ENCODE assay signal across 26 cellular contexts in genomic region chr1:86069757-86070145, GRCh38.
DNase-seq lines count a peak whose midpoint lies in the region; ATAC-seq and TF ChIP-seq lines count a peak whose summit lies in the region.
"Had no signal": no experiment of that assay in that cellular context is flagged by ENCODE, and none has a peak within 500 bp of the region (broad histone marks: within the 10 kb centered on the region; RNA-seq: fewer than 3 reads in every experiment).

No MANE protein-coding gene starts in this region.

- no peak for TF ChIP-seq CTCF in cardiac fibroblast (IDR thresholded peaks at IDR 0.05; ENCODE audit: low read depth, low read length)
- no peak for TF ChIP-seq CTCF in fibroblast of villous mesenchyme (IDR thresholded peaks at IDR 0.05; ENCODE audit: insufficient read depth, low read depth, low read length)

- ATAC-seq in HG03432 (IDR thresholded peaks at IDR 0.05; ENCODE audit: unreplicated experiment) (no peak), HG03378 (IDR thresholded peaks at IDR 0.05; ENCODE audit: unreplicated experiment) (no peak)
- ATAC-seq: body of pancreas, HCT116, PC-3 had no signal

- no peak overlapping the region for H3K4me3 ChIP-seq in cardiac fibroblast (replicated peaks in 1 of 2; ENCODE audit: low read depth in 2 of 2, low read length in 2 of 2)
- no peak overlapping the region for H3K4me3 ChIP-seq in fibroblast of villous mesenchyme (ENCODE audit: low read depth, low read length)
- H3K4me3 ChIP-seq: BLaER1, body of pancreas, lung, right atrium auricular region, tibial nerve had no signal

- DNase-seq in EL (peak; percentile 11), NCI-H226 (peak; percentile 63), cardiac fibroblast (ENCODE audit: low read depth in 2 of 2) (peak; percentile 53 to 76), fibroblast of villous mesenchyme (ENCODE audit: low read depth) (peak; percentile 28), GOT3 (lab: John Stamatoyannopoulos, UW) (no peak)
- DNase-seq: activated CD4-positive, alpha-beta memory T cell treated with anti-CD3 and anti-CD28 coated beads, Interleukin-2, amount 10 ng/mL, durations not matched to agents 7 days and 5 days; activated CD4-positive, alpha-beta T cell treated with anti-CD3 and anti-CD28 coated beads for 1 hour; body of pancreas; effector memory CD4-positive, alpha-beta T cell; GF-D8; glutamatergic neuron; Karpas-422; NCI-H1048; NCI-H187 treated with DMSO at 0.1 percent for 48 hours; NCI-H2171 treated with DMSO at 0.1 percent for 48 hours; NCI-H524 treated with DMSO at 0.1 percent for 48 hours; NK-92 treated with Interleukin-12 subunit alpha and Interleukin-12 subunit beta, amount 100 ng/mL, for 24 hours; PC-3; T-helper 2 cell had no signal
